In the genomic region with DNA sequence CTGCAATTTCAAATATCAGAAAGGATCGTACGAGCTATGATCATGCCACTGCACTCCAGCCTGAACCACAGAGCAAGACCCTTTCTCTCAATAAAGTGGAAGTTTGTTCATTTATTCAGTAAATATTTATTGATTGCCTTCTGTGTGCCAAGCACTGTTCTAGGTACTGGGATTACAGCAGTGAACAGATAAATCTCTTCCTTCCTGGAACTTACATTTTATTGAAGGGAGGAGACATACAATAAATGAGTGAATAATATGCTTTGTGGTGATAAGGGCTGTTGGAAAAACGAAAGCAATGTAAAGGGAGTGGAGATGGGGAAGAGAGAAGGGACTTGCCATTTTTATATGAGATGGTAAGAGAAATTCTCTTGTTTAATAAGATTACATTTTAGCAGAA, we compare ENCODE assay signal across 10 cellular contexts. TPM values are rescaled to one million over a fixed set of nuclear protein-coding genes. Genes with fewer than 3 reads are reported as not detected.
DNase-seq lines count a peak whose midpoint lies in the region; ATAC-seq, FAIRE-seq and TF ChIP-seq lines count a peak whose summit lies in the region.
"Had no signal": no experiment of that assay in that cellular context is flagged by ENCODE, and none has a peak within 500 bp of the region (broad histone marks: within the 10 kb centered on the region; RNA-seq: fewer than 3 reads in every experiment).

No MANE protein-coding gene starts in this region.

- H3K27me3 Mint-ChIP-seq in CD4-positive, CD25-positive, alpha-beta regulatory T cell: no peaks in the 10 kb centered on the region
- no peaks in the 10 kb centered on the region for H3K27me3 Mint-ChIP-seq in naive thymus-derived CD4-positive, alpha-beta T cell

- TF ChIP-seq CTCF in KMS-11 (conservative IDR thresholded peaks at IDR 0.05; ENCODE audit: low read depth, low read length) (no peak), K562 (IDR thresholded peaks at IDR 0.05 in 2 of 3, conservative IDR thresholded peaks at IDR 0.05 in 1 of 3; ENCODE audit: insufficient read depth in 2 of 3, low read depth in 1 of 3, low read length in 3 of 3) (no peak), testis (IDR thresholded peaks at IDR 0.05) (no peak)

- no peaks in the 10 kb centered on the region for H4K20me1 ChIP-seq in KMS-11 (ENCODE audit: insufficient read depth)
- H4K20me1 ChIP-seq in K562 (replicated peaks; ENCODE audit: control insufficient read depth, insufficient read depth, low read length): 0 out of 2 replicates have a peak, but pooled peaks cover 3% of the 10 kb centered on the region

- no peak for DNase-seq in CD4-positive, CD25-positive, alpha-beta regulatory T cell
- DNase-seq in K562 (ENCODE audit: extremely low read depth in 1 of 4, low spot score in 3 of 4) (peak in 1 of 4 experiments; percentile 4), DMS153 treated with DMSO at 0.1 percent for 48 hours (lab: John Stamatoyannopoulos, UW; ENCODE audit: unreplicated experiment) (no peak), testis (no peak), NAMALWA (ENCODE audit: low spot score) (no peak)
- DNase-seq in naive thymus-derived CD4-positive, alpha-beta T cell: no peak
- DNase-seq: left ventricle myocardium superior had no signal

- H3K27ac ChIP-seq in CD4-positive, CD25-positive, alpha-beta regulatory T cell (ENCODE audit: insufficient read depth, low read length, poor library complexity, severe bottlenecking): no peak overlapping the region
- H3K27ac ChIP-seq in KMS-11 (no peak overlapping the region), K562 (ENCODE audit: extremely low read depth, low read depth, low read length) (peak overlapping the region; percentile 77; the same call in 1 of the 3 replicates), testis (no peak overlapping the region)
- H3K27ac ChIP-seq in naive thymus-derived CD4-positive, alpha-beta T cell (ENCODE audit: low read depth, low read length): no peak overlapping the region

- H3K27me3 ChIP-seq in CD4-positive, CD25-positive, alpha-beta regulatory T cell (ENCODE audit: control insufficient read depth, insufficient read depth, low read length): no peaks in the 10 kb centered on the region
- H3K27me3 ChIP-seq in KMS-11 (ENCODE audit: insufficient read depth, low read depth) (no peaks in the 10 kb centered on the region), K562 (ENCODE audit: control insufficient read depth in 2 of 2, insufficient read depth in 2 of 2, low read length in 2 of 2) (no peaks in the 10 kb centered on the region), testis (no peaks in the 10 kb centered on the region)
- no peaks in the 10 kb centered on the region for H3K27me3 ChIP-seq in naive thymus-derived CD4-positive, alpha-beta T cell (ENCODE audit: control insufficient read depth in 2 of 2, insufficient read depth in 2 of 2, low read length in 2 of 2)
- H3K27me3 ChIP-seq: tibial nerve had no signal

- 10% methylated on average over 3 of the region's 3 CpGs for WGBS in K562 (ENCODE audit: insufficient coverage, low coverage, missing lambda C conversion rate)
- WGBS in testis, 2 donors: 72 to 80% methylated on average over 3 of the region's 3 CpGs

- H3K79me2 ChIP-seq in KMS-11 (ENCODE audit: insufficient read depth, low read depth): peaks cover 38% of the 10 kb centered on the region
- H3K79me2 ChIP-seq in K562 (ENCODE audit: control insufficient read depth, insufficient read depth, low read length): peaks cover 95% of the 10 kb centered on the region

- peak overlapping the region; percentile 73 for H3K4me2 ChIP-seq in KMS-11
- peak overlapping the region; percentile 72 for H3K4me2 ChIP-seq in K562 (ENCODE audit: insufficient read depth, low read length)

- peaks cover 11% of the 10 kb centered on the region for H3K36me3 Mint-ChIP-seq in CD4-positive, CD25-positive, alpha-beta regulatory T cell
- peaks cover 5 to 15% (median 11%) of the 10 kb centered on the region in 5 donors for H3K36me3 Mint-ChIP-seq in naive thymus-derived CD4-positive, alpha-beta T cell

- TF ChIP-seq POLR2A in K562 (conservative IDR thresholded peaks at IDR 0.05) (no peak), testis (IDR thresholded peaks at IDR 0.05) (no peak)

- no peak overlapping the region for H3K9ac ChIP-seq in KMS-11
- peak overlapping the region; percentile 24 to 65; a peak in 3 of 4 replicates for H3K9ac ChIP-seq in K562 (ENCODE audit: insufficient read depth in 1 of 2, low read depth in 2 of 2, low read length in 2 of 2)

- peak overlapping the region; percentile 87 for H3K4me3 ChIP-seq in CD4-positive, CD25-positive, alpha-beta regulatory T cell (ENCODE audit: low read depth, low read length)
- H3K4me3 ChIP-seq in KMS-11 (IDR thresholded peaks at IDR 0.05; ENCODE audit: insufficient read depth, low read depth, low read length) (no peak overlapping the region), K562 (peak overlapping the region; percentile 92), testis (peak overlapping the region in 1 of 2 donors; percentile 100)
- peak overlapping the region; percentile 65 for H3K4me3 ChIP-seq in naive thymus-derived CD4-positive, alpha-beta T cell (ENCODE audit: low read length)

- H2AFZ ChIP-seq in KMS-11 (ENCODE audit: low read depth): no peak overlapping the region
- H2AFZ ChIP-seq in K562 (ENCODE audit: low read depth, low read length): no peak overlapping the region

- no peaks in the 10 kb centered on the region for H3K9me1 ChIP-seq in K562 (ENCODE audit: control insufficient read depth, insufficient read depth, low read length)

- ATAC-seq in CD4-positive, CD25-positive, alpha-beta regulatory T cell (ENCODE audit: low read depth in 2 of 2): no peak
- no peak for ATAC-seq in K562
- no peak for ATAC-seq in naive thymus-derived CD4-positive, alpha-beta T cell
- no peak for ATAC-seq in HG03571 (IDR thresholded peaks at IDR 0.05; ENCODE audit: unreplicated experiment)
- ATAC-seq: left ventricle myocardium superior had no signal

- H3K9me3 ChIP-seq in CD4-positive, CD25-positive, alpha-beta regulatory T cell (ENCODE audit: control insufficient read depth in 2 of 2, low read length in 2 of 2): no peaks in the 10 kb centered on the region
- H3K9me3 ChIP-seq in K562 (replicated peaks; ENCODE audit: control insufficient read depth, insufficient read depth, low read depth, low read length): no peaks in the 10 kb centered on the region
- H3K9me3 ChIP-seq in naive thymus-derived CD4-positive, alpha-beta T cell (ENCODE audit: control insufficient read depth in 2 of 3, low read length in 3 of 3): no peaks in the 10 kb centered on the region
- no peaks in the 10 kb centered on the region for H3K9me3 ChIP-seq in testis
- H3K9me3 ChIP-seq: tibial nerve had no signal

- no peak for TF ChIP-seq EP300 in K562 (IDR thresholded peaks at IDR 0.05; ENCODE audit: low read length)

- in situ Hi-C loops in K562 (cut with MboI): no loop called here

- intact Hi-C loops in K562 (cut with micrococcal nuclease) (loop anchor here (5.0 kb wide), 1 partner anchor 42 kb away; no protein-coding TSS in a partner anchor), testis (cut with DNase I; ENCODE audit: low total_unique reads) (no loop called here)
- intact Hi-C loops in naive thymus-derived CD4-positive, alpha-beta T cell (cut with micrococcal nuclease): loop anchor here (5.0 to 10.0 kb wide), 4 partner anchors 240 to 1210 kb away; partner anchors contain the start of genes DICER1 (in 2 of the 2) and VRK1 (in 1 of the 2)

- H3K4me1 Mint-ChIP-seq in CD4-positive, CD25-positive, alpha-beta regulatory T cell: peaks cover 19 to 70% (median 58%) of the 10 kb centered on the region in 4 donors
- peaks cover 42 to 75% (median 61%) of the 10 kb centered on the region in 7 donors for H3K4me1 Mint-ChIP-seq in naive thymus-derived CD4-positive, alpha-beta T cell

- POLR2A ChIA-PET in K562 (lab: Yijun Ruan, JAX): interaction anchor here (1.4 kb wide), 1 partner anchor 15 kb away, joined by 3 read pairs; no protein-coding TSS in a partner anchor
- POLR2A ChIA-PET in naive thymus-derived CD4-positive, alpha-beta T cell (lab: Charles Lee): no interaction called here

- FAIRE-seq in K562 (lab: Jason Lieb, UNC): no peak

- CTCF ChIA-PET in K562 (lab: Yijun Ruan, JAX; ENCODE audit: low intra/inter-chr PET ratio): no interaction called here
- CTCF ChIA-PET in naive thymus-derived CD4-positive, alpha-beta T cell (lab: Charles Lee): no interaction called here

- peak overlapping the region; percentile 90 to 95 (median 92) for H3K4me3 Mint-ChIP-seq in CD4-positive, CD25-positive, alpha-beta regulatory T cell
- peak overlapping the region; percentile 82 to 94 (median 90) for H3K4me3 Mint-ChIP-seq in naive thymus-derived CD4-positive, alpha-beta T cell

- H3K9me3 Mint-ChIP-seq in CD4-positive, CD25-positive, alpha-beta regulatory T cell: peaks cover 0 to 5% (median 0%) of the 10 kb centered on the region in 7 donors
- peaks cover 0 to 5% (median 0%) of the 10 kb centered on the region in 11 donors for H3K9me3 Mint-ChIP-seq in naive thymus-derived CD4-positive, alpha-beta T cell

- BruUV-seq in K562 (replicated peaks; lab: Mats Ljungman, UMichigan): no TSS peak

- no peaks in the 10 kb centered on the region for H3K36me3 ChIP-seq in CD4-positive, CD25-positive, alpha-beta regulatory T cell (ENCODE audit: control insufficient read depth, insufficient read depth, low read length)
- H3K36me3 ChIP-seq in KMS-11 (ENCODE audit: insufficient read depth) (no peaks in the 10 kb centered on the region), K562 (ENCODE audit: control insufficient read depth, insufficient read depth, low read length) (no peaks in the 10 kb centered on the region), testis (ENCODE audit: low read depth, missing control alignments) (no peaks in the 10 kb centered on the region)
- H3K36me3 ChIP-seq in naive thymus-derived CD4-positive, alpha-beta T cell (ENCODE audit: control insufficient read depth in 2 of 3, insufficient read depth in 3 of 3, low read length in 3 of 3): peaks cover 0 to 9% (median 0%) of the 10 kb centered on the region in 3 experiments
- H3K36me3 ChIP-seq: tibial nerve had no signal

- H3K27ac Mint-ChIP-seq in CD4-positive, CD25-positive, alpha-beta regulatory T cell: peak overlapping the region in 1 of 3 donors; percentile 88
- peak overlapping the region in 6 of 9 donors; percentile 59 to 95 (median 80) for H3K27ac Mint-ChIP-seq in naive thymus-derived CD4-positive, alpha-beta T cell

- H3K4me1 ChIP-seq in CD4-positive, CD25-positive, alpha-beta regulatory T cell (ENCODE audit: control insufficient read depth, insufficient read depth, low read length, poor library complexity, severe bottlenecking): peaks cover 44% of the 10 kb centered on the region
- H3K4me1 ChIP-seq in KMS-11 (ENCODE audit: low read depth, poor library complexity, severe bottlenecking): peaks cover 22% of the 10 kb centered on the region
- H3K4me1 ChIP-seq in K562 (replicated peaks in 1 of 2; ENCODE audit: control insufficient read depth in 2 of 2, insufficient read depth in 2 of 2, low read length in 2 of 2): peaks cover 11 to 35% of the 10 kb centered on the region in 2 experiments
- peaks cover 19 to 27% of the 10 kb centered on the region in 2 donors for H3K4me1 ChIP-seq in naive thymus-derived CD4-positive, alpha-beta T cell (ENCODE audit: control insufficient read depth in 2 of 2, insufficient read depth in 2 of 2, low read length in 2 of 2)
- peaks cover 12% of the 10 kb centered on the region for H3K4me1 ChIP-seq in testis

- TF ChIP-seq RAD21 in K562 (CRISPR knock-in tag; conservative IDR thresholded peaks at IDR 0.05 in 1 of 2, IDR thresholded peaks at IDR 0.05 in 1 of 2): no peak

RNA-seq across cellular contexts. Expression of gene GSKIP, which starts 1.6 kb away (rescaled TPM):
- 10.9 TPM for total RNA-seq in CD4-positive, CD25-positive, alpha-beta regulatory T cell
- 10 to 100 TPM; 33.7 to 56.4 (median 40.8) TPM for polyA plus RNA-seq in CD4-positive, CD25-positive, alpha-beta regulatory T cell
- 5.7 and 14.8 TPM in 2 replicates for total RNA-seq in K562 (2011; cell fraction: chromatin; rRNA removed; ENCODE audit: low replicate concordance)
- 4.0 and 5.0 TPM in 2 replicates for total RNA-seq in K562 (2011; cell fraction: nucleolus; rRNA removed)
- total RNA-seq in K562 (2011; cell fraction: nucleoplasm; rRNA removed): 6.6 and 8.5 TPM in 2 replicates
- total RNA-seq in K562 (2014; rRNA removed): 12.9 and 14.1 TPM in 2 replicates
- 33.2 and 39.0 TPM in 2 replicates for total RNA-seq in K562 (2014; rRNA removed; fragmentation: Illumina TruSeq; extraction: Trizol)
- total RNA-seq in K562 (2015; rRNA removed; fragmentation: Illumina TruSeq; extraction: Trizol): 21.3 and 22.2 TPM in 2 replicates
- 18.4 and 21.3 TPM in 2 replicates for total RNA-seq in K562 (2021)
- polyA plus RNA-seq in K562 (2011; rRNA removed): 15.6 and 22.2 TPM in 2 replicates
- 6.4 and 11.8 TPM in 2 replicates for polyA plus RNA-seq in K562 (2011; cell fraction: cytosol; rRNA removed)
- 3.9 and 6.5 TPM in 2 replicates for polyA plus RNA-seq in K562 (2011; cell fraction: nucleus; rRNA removed)
- 24.7 and 24.9 TPM in 2 replicates for polyA plus RNA-seq in K562 (2012)
- 28.5 and 33.5 TPM in 2 replicates for polyA plus RNA-seq in K562 (2014; fragmentation: Illumina TruSeq; extraction: Trizol)
- 10 to 100 TPM; 47.6 to 58.9 TPM for polyA plus RNA-seq in K562 (2014; fragmentation: Nextera tagmentation; extraction: Ambion mirVana)
- polyA plus RNA-seq in K562 (2014; rRNA removed): 14.5 and 14.6 TPM in 2 replicates
- 29.7 and 32.3 TPM in 2 replicates for polyA minus RNA-seq in K562 (2011; rRNA and poly(A)+ RNA removed)
- polyA minus RNA-seq in K562 (2011; cell fraction: cytosol; rRNA and poly(A)+ RNA removed): 8.5 and 12.4 TPM in 2 replicates
- 2.2 and 5.6 TPM in 2 replicates for polyA minus RNA-seq in K562 (2011; cell fraction: nucleus; rRNA and poly(A)+ RNA removed)
- total RNA-seq in naive thymus-derived CD4-positive, alpha-beta T cell: 10 to 100 TPM in 3 of 5 experiments, 1 to 10 TPM in 2; 6.7 to 17.7 (median 14.9) TPM
- 10 to 100 TPM; 21.1 to 22.1 TPM for polyA plus RNA-seq in naive thymus-derived CD4-positive, alpha-beta T cell
- 10 to 100 TPM; 11.2 to 25.4 TPM for total RNA-seq in testis
- 68.3 TPM for polyA plus RNA-seq in testis (ENCODE audit: insufficient read depth, low read depth, low replicate concordance)

RNA-seq across cellular contexts. Expression of gene ATG2B, which starts 1.8 kb away (rescaled TPM):
- 40.0 TPM for total RNA-seq in CD4-positive, CD25-positive, alpha-beta regulatory T cell
- 1 to 10 TPM; 2.0 to 3.2 (median 2.3) TPM for polyA plus RNA-seq in CD4-positive, CD25-positive, alpha-beta regulatory T cell
- 24.6 and 83.9 TPM in 2 replicates for total RNA-seq in K562 (2011; cell fraction: chromatin; rRNA removed; ENCODE audit: low replicate concordance)
- total RNA-seq in K562 (2011; cell fraction: nucleolus; rRNA removed): 8.7 and 20.5 TPM in 2 replicates
- 27.6 and 27.7 TPM in 2 replicates for total RNA-seq in K562 (2011; cell fraction: nucleoplasm; rRNA removed)
- total RNA-seq in K562 (2014; rRNA removed) (7.1 and 10.4 TPM in 2 replicates), K562 (2014; rRNA removed; fragmentation: Illumina TruSeq; extraction: Trizol) (12.3 and 13.9 TPM in 2 replicates), K562 (2015; rRNA removed; fragmentation: Illumina TruSeq; extraction: Trizol) (7.5 and 8.7 TPM in 2 replicates), K562 (2021) (9.8 and 12.9 TPM in 2 replicates), testis (10 to 100 TPM; 42.7 to 74.9 TPM)
- polyA plus RNA-seq in K562 (2011; rRNA removed) (7.0 and 7.9 TPM in 2 replicates), K562 (2014; fragmentation: Illumina TruSeq; extraction: Trizol) (9.8 and 11.3 TPM in 2 replicates), K562 (2014; fragmentation: Nextera tagmentation; extraction: Ambion mirVana) (1 to 10 TPM in 1 of 2 experiments, under 1 TPM in 1; 0.83 to 1.6 TPM), K562 (2014; rRNA removed) (8.0 and 9.4 TPM in 2 replicates), testis (ENCODE audit: insufficient read depth, low read depth, low replicate concordance) (44.8 TPM)
- 2.8 and 3.8 TPM in 2 replicates for polyA plus RNA-seq in K562 (2011; cell fraction: cytosol; rRNA removed)
- 21.3 and 27.5 TPM in 2 replicates for polyA plus RNA-seq in K562 (2011; cell fraction: nucleus; rRNA removed)
- polyA plus RNA-seq in K562 (2012): 4.6 and 7.2 TPM in 2 replicates
- polyA minus RNA-seq in K562 (2011; rRNA and poly(A)+ RNA removed): 14.3 and 14.5 TPM in 2 replicates
- 4.3 and 9.4 TPM in 2 replicates for polyA minus RNA-seq in K562 (2011; cell fraction: cytosol; rRNA and poly(A)+ RNA removed)
- 18.6 and 29.8 TPM in 2 replicates for polyA minus RNA-seq in K562 (2011; cell fraction: nucleus; rRNA and poly(A)+ RNA removed)
- 10 to 100 TPM; 22.7 to 43.4 (median 34.3) TPM for total RNA-seq in naive thymus-derived CD4-positive, alpha-beta T cell
- polyA plus RNA-seq in naive thymus-derived CD4-positive, alpha-beta T cell: 1 to 10 TPM; 1.8 to 2.5 TPM

RNA-seq across cellular contexts. Expression of gene AK7, which starts 27.0 kb away (rescaled TPM):
- not detected for total RNA-seq in CD4-positive, CD25-positive, alpha-beta regulatory T cell
- under 1 TPM in 2 of 4 donors, not detected in 2; 0.13 to 0.59 TPM for polyA plus RNA-seq in CD4-positive, CD25-positive, alpha-beta regulatory T cell
- total RNA-seq in K562 (2011; cell fraction: chromatin; rRNA removed; ENCODE audit: low replicate concordance): 4.5 and 4.7 TPM in 2 replicates
- 2.7 and 2.9 TPM in 2 replicates for total RNA-seq in K562 (2011; cell fraction: nucleolus; rRNA removed)
- 3.7 and 4.7 TPM in 2 replicates for total RNA-seq in K562 (2011; cell fraction: nucleoplasm; rRNA removed)
- total RNA-seq in K562 (2014; rRNA removed): 0.18 and 0.86 TPM in 2 replicates
- 1.4 and 1.6 TPM in 2 replicates for total RNA-seq in K562 (2014; rRNA removed; fragmentation: Illumina TruSeq; extraction: Trizol)
- 0.43 and 0.53 TPM in 2 replicates for total RNA-seq in K562 (2015; rRNA removed; fragmentation: Illumina TruSeq; extraction: Trizol)
- 0.98 TPM in 2 replicates for total RNA-seq in K562 (2021)
- polyA plus RNA-seq in K562 (2011; rRNA removed): 0.62 and 1.3 TPM in 2 replicates
- polyA plus RNA-seq in K562 (2011; cell fraction: cytosol; rRNA removed): 0.58 and 0.69 TPM in 2 replicates
- polyA plus RNA-seq in K562 (2011; cell fraction: nucleus; rRNA removed): 0.55 and 1.2 TPM in 2 replicates
- polyA plus RNA-seq in K562 (2012): 0.98 and 1.3 TPM in 2 replicates
- polyA plus RNA-seq in K562 (2014; fragmentation: Illumina TruSeq; extraction: Trizol): 0.89 and 1.0 TPM in 2 replicates
- polyA plus RNA-seq in K562 (2014; fragmentation: Nextera tagmentation; extraction: Ambion mirVana): 1 to 10 TPM in 1 of 2 experiments, under 1 TPM in 1; 0.94 to 1.1 TPM
- polyA plus RNA-seq in K562 (2014; rRNA removed): 0.81 and 1.1 TPM in 2 replicates
- 0.81 and 2.1 TPM in 2 replicates for polyA minus RNA-seq in K562 (2011; rRNA and poly(A)+ RNA removed)
- not detected in 2 replicates for polyA minus RNA-seq in K562 (2011; cell fraction: cytosol; rRNA and poly(A)+ RNA removed)
- polyA minus RNA-seq in K562 (2011; cell fraction: nucleus; rRNA and poly(A)+ RNA removed): 0.94 and 1.8 TPM in 2 replicates
- under 1 TPM in 3 of 5 experiments, not detected in 2; 0.19 to 0.67 (median 0.58) TPM for total RNA-seq in naive thymus-derived CD4-positive, alpha-beta T cell
- polyA plus RNA-seq in naive thymus-derived CD4-positive, alpha-beta T cell: under 1 TPM; 0.05 to 0.64 TPM
- total RNA-seq in testis: 1 to 10 TPM; 8.5 to 8.8 TPM
- 16.3 TPM for polyA plus RNA-seq in testis (ENCODE audit: insufficient read depth, low read depth, low replicate concordance)
